Comparison of ENCODE assay signal across 8 cellular contexts in genomic region chr3:71066849-71067261, GRCh38.
DNase-seq lines count a peak whose midpoint lies in the region; ATAC-seq, FAIRE-seq and TF ChIP-seq lines count a peak whose summit lies in the region.

No MANE protein-coding gene starts in this region.

- TF ChIP-seq POLR2A in transverse colon (IDR thresholded peaks at IDR 0.05), result no peak

- intact Hi-C loops in kidney (cut with DNase I) (no loop called here), transverse colon (cut with DNase I; ENCODE audit: low total_unique reads) (loop anchor here (5.0 to 10.0 kb wide), 2 partner anchors 180 to 518 kb away; partner anchors contain the start of gene FOXP1)

- 17 to 18% methylated on average over 1 to 3 of the region's 3 CpGs for WGBS in transverse colon (ENCODE audit: low coverage in 1 of 2), 2 donors

- H3K4me1 Mint-ChIP-seq in activated naive CD4-positive, alpha-beta T cell treated with anti-CD3 and anti-CD28 coated beads, Interleukin-2, amount 10 ng/mL, durations not matched to agents 7 days and 5 days, result peaks cover 62% of the 10 kb centered on the region

- H3K27ac ChIP-seq in kidney (ENCODE audit: low read depth in 2 of 2, low read length in 2 of 2), result no peak overlapping the region
- peak overlapping the region; percentile 92 to 98 (median 98) for H3K27ac ChIP-seq in transverse colon

- no peaks in the 10 kb centered on the region for H3K9me3 ChIP-seq in kidney (ENCODE audit: control insufficient read depth in 1 of 2, low read length in 2 of 2)
- no peaks in the 10 kb centered on the region for H3K9me3 ChIP-seq in transverse colon

- no peak for TF ChIP-seq EP300 in transverse colon (IDR thresholded peaks at IDR 0.05; ENCODE audit: low read depth)

- peak overlapping the region; percentile 89 for H3K4me3 Mint-ChIP-seq in activated naive CD4-positive, alpha-beta T cell treated with anti-CD3 and anti-CD28 coated beads, Interleukin-2, amount 10 ng/mL, durations not matched to agents 7 days and 5 days

- no peak for TF ChIP-seq CTCF in kidney (IDR thresholded peaks at IDR 0.05; ENCODE audit: borderline replicate concordance, extremely low read depth, insufficient read depth)
- TF ChIP-seq CTCF in transverse colon (IDR thresholded peaks at IDR 0.05), result no peak

- H3K9me3 Mint-ChIP-seq in activated naive CD4-positive, alpha-beta T cell treated with anti-CD3 and anti-CD28 coated beads, Interleukin-2, amount 10 ng/mL, durations not matched to agents 7 days and 5 days, result no peaks in the 10 kb centered on the region

- H3K4me1 ChIP-seq in kidney (ENCODE audit: control insufficient read depth in 1 of 2, insufficient read depth in 1 of 2, low read depth in 1 of 2, low read length in 2 of 2), result peaks cover 4 to 6% of the 10 kb centered on the region in 2 donors
- peaks cover 22 to 79% (median 40%) of the 10 kb centered on the region in 4 donors for H3K4me1 ChIP-seq in transverse colon

- H3K9ac ChIP-seq in kidney (ENCODE audit: low read length in 2 of 2), result no peak overlapping the region

- no peak for ATAC-seq in GM21528 (IDR thresholded peaks at IDR 0.05; ENCODE audit: low FRiP score, unreplicated experiment)

- H3K4me3 ChIP-seq in kidney (ENCODE audit: low read length in 2 of 2) (no peak overlapping the region), transverse colon (peak overlapping the region in 2 of 4 donors; percentile 3 to 85)

- DNase-seq in CD1c-positive myeloid dendritic cell (ENCODE audit: extremely low spot score), result peak; percentile 37
- peak; percentile 77 for DNase-seq in NCI-H69 (lab: John Stamatoyannopoulos, UW)
- peak; percentile 49 for DNase-seq in activated naive CD4-positive, alpha-beta T cell treated with anti-CD3 and anti-CD28 coated beads, Interleukin-2, amount 10 ng/mL, durations not matched to agents 7 days and 5 days
- DNase-seq in kidney, result peak; percentile 37
- DNase-seq in transverse colon, result no peak
- no peak for DNase-seq in NCI-H2081 treated with DMSO at 0.1 percent for 48 hours (lab: John Stamatoyannopoulos, UW)
- no peak for DNase-seq in dedifferentiated amniotic fluid mesenchymal stem cell (ENCODE audit: extremely low spot score)

- in situ Hi-C loops in transverse colon (cut with MboI; ENCODE audit: low pct_ligation_motif_present in 1 of 4, low pct_unique_long_range_greater_than_20kb in 1 of 4, low sequenced_read_pairs in 3 of 4), result loop anchor here in 1 of 4 donors (25.0 kb wide), 1 partner anchor 520 kb away; the partner anchor contains the start of gene FOXP1

- CTCF ChIA-PET in activated naive CD4-positive, alpha-beta T cell treated with anti-CD3 and anti-CD28 coated beads, Interleukin-2, amount 10 ng/mL, durations not matched to agents 7 days and 5 days (lab: Charles Lee), result interaction anchor here (0.7 kb wide), 1 partner anchor 445 kb away, joined by 3 read pairs; no protein-coding TSS in a partner anchor

- H3K36me3 ChIP-seq in kidney (ENCODE audit: control insufficient read depth in 1 of 2, insufficient read depth in 2 of 2, low read length in 2 of 2) (no peaks in the 10 kb centered on the region), transverse colon (no peaks in the 10 kb centered on the region)

- no peaks in the 10 kb centered on the region for H3K27me3 Mint-ChIP-seq in activated naive CD4-positive, alpha-beta T cell treated with anti-CD3 and anti-CD28 coated beads, Interleukin-2, amount 10 ng/mL, durations not matched to agents 7 days and 5 days

- peak overlapping the region; percentile 99 for H3K27ac Mint-ChIP-seq in activated naive CD4-positive, alpha-beta T cell treated with anti-CD3 and anti-CD28 coated beads, Interleukin-2, amount 10 ng/mL, durations not matched to agents 7 days and 5 days

- H3K36me3 Mint-ChIP-seq in activated naive CD4-positive, alpha-beta T cell treated with anti-CD3 and anti-CD28 coated beads, Interleukin-2, amount 10 ng/mL, durations not matched to agents 7 days and 5 days, result peaks cover 11% of the 10 kb centered on the region

- H3K27me3 ChIP-seq in transverse colon, result no peaks in the 10 kb centered on the region

- no peak for FAIRE-seq in kidney (lab: Jason Lieb, UNC)

Comparison
In these comparisons a context has a peak if more than half of its experiments do, and no peak if none do; other contexts are left out.
1. DNase-seq: peak in CD1c-positive myeloid dendritic cell (single experiment), NCI-H69 (single experiment), activated naive CD4-positive, alpha-beta T cell treated with anti-CD3 and anti-CD28 coated beads, Interleukin-2, amount 10 ng/mL, durations not matched to agents 7 days and 5 days (single experiment) and kidney (single experiment); none in transverse colon (single experiment), NCI-H2081 treated with DMSO at 0.1 percent for 48 hours (single experiment) and dedifferentiated amniotic fluid mesenchymal stem cell (single experiment).
2. H3K27ac ChIP-seq: peak in transverse colon (4 of 4); none in kidney (0 of 2).